8 cellular contexts compared by ENCODE assay signal in the genomic region with DNA sequence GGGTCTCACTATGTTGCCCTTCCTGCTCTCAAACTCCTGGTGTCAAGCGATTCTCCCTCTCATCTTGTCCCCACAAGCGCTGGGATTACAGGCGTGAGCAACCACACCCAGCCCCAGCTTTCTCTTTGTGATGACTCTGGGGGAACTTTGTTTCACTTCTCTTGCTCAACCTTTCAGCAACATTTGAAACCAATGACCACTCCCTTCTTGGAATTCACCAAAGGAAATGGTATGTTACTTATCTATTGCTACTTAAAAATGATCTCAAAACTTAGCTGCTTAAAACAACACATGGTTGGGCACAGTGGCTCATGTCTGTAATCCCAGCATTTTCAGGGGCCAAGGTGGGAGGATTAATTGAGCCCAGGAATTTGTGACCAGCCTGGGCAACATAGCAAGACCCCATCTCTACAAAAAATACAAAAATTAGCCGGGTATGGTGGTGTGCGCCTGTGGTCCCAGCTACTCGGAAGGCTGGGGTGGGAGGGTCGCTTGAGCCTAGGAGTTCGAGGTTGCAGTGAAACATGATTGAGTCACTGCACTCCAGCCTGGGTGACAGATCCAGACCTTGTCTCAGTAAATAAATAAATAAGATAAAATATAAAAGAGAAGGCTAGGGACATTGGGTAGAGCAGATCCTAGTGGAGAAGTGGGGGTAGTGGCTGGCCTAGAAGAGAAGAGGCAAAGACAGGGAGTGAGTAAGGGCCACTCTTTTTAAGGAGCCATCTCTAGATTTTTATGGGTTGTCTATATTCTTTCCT. TPM values are rescaled to one million over a fixed set of nuclear protein-coding genes. Genes with fewer than 3 reads are reported as not detected.
DNase-seq lines count a peak whose midpoint lies in the region; ATAC-seq and TF ChIP-seq lines count a peak whose summit lies in the region.

No MANE protein-coding gene starts in this region.

- TF ChIP-seq CTCF in AG10803 (conservative IDR thresholded peaks at IDR 0.05; ENCODE audit: low read length) (no peak), left lung (IDR thresholded peaks at IDR 0.05) (no peak)
- TF ChIP-seq CTCF in CD4-positive, alpha-beta T cell (IDR thresholded peaks at IDR 0.05): no peak

- CTCF ChIA-PET in CD4-positive, alpha-beta T cell (lab: Charles Lee): interaction anchor here (1.1 to 1.3 kb wide), 2 partner anchors 186 to 269 kb away, joined by 3 read pairs; no protein-coding TSS in a partner anchor

- peaks cover 2% of the 10 kb centered on the region for H3K36me3 Mint-ChIP-seq in activated naive CD8-positive, alpha-beta T cell treated with anti-CD3 and anti-CD28 coated beads, Interleukin-2, amount 10 ng/mL, durations not matched to agents 7 days and 5 days
- H3K36me3 Mint-ChIP-seq in CD4-positive, alpha-beta T cell (ENCODE audit: low read depth): no peaks in the 10 kb centered on the region

- no peaks in the 10 kb centered on the region for H3K27me3 Mint-ChIP-seq in activated naive CD8-positive, alpha-beta T cell treated with anti-CD3 and anti-CD28 coated beads, Interleukin-2, amount 10 ng/mL, durations not matched to agents 7 days and 5 days
- no peaks in the 10 kb centered on the region for H3K27me3 Mint-ChIP-seq in CD4-positive, alpha-beta T cell

- H3K27ac ChIP-seq in left lung: peak overlapping the region; percentile 63 to 96
- H3K27ac ChIP-seq in CD4-positive, alpha-beta T cell (ENCODE audit: low read depth, low read length): no peak overlapping the region

- no peaks in the 10 kb centered on the region for H3K27me3 ChIP-seq in left lung
- no peaks in the 10 kb centered on the region for H3K27me3 ChIP-seq in CD4-positive, alpha-beta T cell (ENCODE audit: control insufficient read depth, insufficient read depth, low read length)

- intact Hi-C loops in left lung (cut with DNase I): no loop called here
- intact Hi-C loops in CD4-positive, alpha-beta T cell (cut with DNase I, micrococcal nuclease): no loop called here

- DNase-seq in AG10803 (ENCODE audit: low read depth): peak; percentile 79
- peak; percentile 57 for DNase-seq in NCI-H226
- DNase-seq in activated naive CD8-positive, alpha-beta T cell treated with anti-CD3 and anti-CD28 coated beads, Interleukin-2, amount 10 ng/mL, durations not matched to agents 7 days and 5 days: peak; percentile 56
- peak in 1 of 2 donors; percentile 55 for DNase-seq in left lung
- DNase-seq in CD4-positive, alpha-beta T cell: no peak
- DNase-seq in NCI-H146 treated with DMSO at 0.1 percent for 48 hours (lab: John Stamatoyannopoulos, UW; ENCODE audit: unreplicated experiment): no peak
- no peak for DNase-seq in ACHN
- DNase-seq in activated gamma-delta T cell treated with Interleukin-2 at 50 U/mL for 16 hours: no peak

- ATAC-seq in activated naive CD8-positive, alpha-beta T cell treated with anti-CD3 and anti-CD28 coated beads, Interleukin-2, amount 10 ng/mL, durations not matched to agents 7 days and 5 days (ENCODE audit: low read depth): peak; percentile 80
- peak; percentile 71 for ATAC-seq in left lung
- no peak for ATAC-seq in CD4-positive, alpha-beta T cell (ENCODE audit: poor library complexity)

- H3K4me3 Mint-ChIP-seq in activated naive CD8-positive, alpha-beta T cell treated with anti-CD3 and anti-CD28 coated beads, Interleukin-2, amount 10 ng/mL, durations not matched to agents 7 days and 5 days: peak overlapping the region; percentile 67
- no peak overlapping the region for H3K4me3 Mint-ChIP-seq in CD4-positive, alpha-beta T cell

- H3K4me1 Mint-ChIP-seq in activated naive CD8-positive, alpha-beta T cell treated with anti-CD3 and anti-CD28 coated beads, Interleukin-2, amount 10 ng/mL, durations not matched to agents 7 days and 5 days: peaks cover 32% of the 10 kb centered on the region
- peaks cover 6% of the 10 kb centered on the region for H3K4me1 Mint-ChIP-seq in CD4-positive, alpha-beta T cell (ENCODE audit: low read depth)

- H3K36me3 ChIP-seq in left lung: no peaks in the 10 kb centered on the region

- no peaks in the 10 kb centered on the region for H3K9me3 Mint-ChIP-seq in activated naive CD8-positive, alpha-beta T cell treated with anti-CD3 and anti-CD28 coated beads, Interleukin-2, amount 10 ng/mL, durations not matched to agents 7 days and 5 days
- H3K9me3 Mint-ChIP-seq in CD4-positive, alpha-beta T cell: no peaks in the 10 kb centered on the region

- peaks cover 4 to 57% of the 10 kb centered on the region in 2 donors for H3K4me1 ChIP-seq in left lung

- H3K9me3 ChIP-seq in left lung: no peaks in the 10 kb centered on the region
- H3K9me3 ChIP-seq in CD4-positive, alpha-beta T cell (ENCODE audit: control insufficient read depth, low read length): no peaks in the 10 kb centered on the region

- in situ Hi-C loops in ACHN (cut with HindIII; ENCODE audit: low pct_ligation_motif_present, low pct_unique_long_range_greater_than_20kb, low sequenced_read_pairs): no loop called here

- H3K27ac Mint-ChIP-seq in activated naive CD8-positive, alpha-beta T cell treated with anti-CD3 and anti-CD28 coated beads, Interleukin-2, amount 10 ng/mL, durations not matched to agents 7 days and 5 days: peak overlapping the region; percentile 93
- H3K27ac Mint-ChIP-seq in CD4-positive, alpha-beta T cell: no peak overlapping the region

- POLR2A ChIA-PET in activated naive CD8-positive, alpha-beta T cell treated with anti-CD3 and anti-CD28 coated beads, Interleukin-2, amount 10 ng/mL, durations not matched to agents 7 days and 5 days (lab: Charles Lee): interaction anchor here (0.9 to 8.2 kb wide), 12 partner anchors 9 to 223 kb away, joined by 3 to 86 read pairs (median 8); partner anchors contain the start of genes CNBP, COPG1 and RAB43
- POLR2A ChIA-PET in CD4-positive, alpha-beta T cell (lab: Charles Lee): no interaction called here

- no peak overlapping the region for H3K4me3 ChIP-seq in AG10803 (ENCODE audit: low read length)
- H3K4me3 ChIP-seq in left lung: no peak overlapping the region

RNA-seq across cellular contexts. Expression of gene COPG1, which starts 10.3 kb away (rescaled TPM):
- 100 to 1,000 TPM; 131 to 138 TPM for total RNA-seq in activated naive CD8-positive, alpha-beta T cell treated with anti-CD3 and anti-CD28 coated beads, Interleukin-2, amount 10 ng/mL, durations not matched to agents 7 days and 5 days
- total RNA-seq in left lung: 100 to 1,000 TPM; 211 to 231 TPM
- total RNA-seq in CD4-positive, alpha-beta T cell: 10 to 100 TPM; 77.7 to 79.3 TPM

RNA-seq across cellular contexts. Expression of gene HMCES, which starts 39.5 kb away (rescaled TPM):
- total RNA-seq in activated naive CD8-positive, alpha-beta T cell treated with anti-CD3 and anti-CD28 coated beads, Interleukin-2, amount 10 ng/mL, durations not matched to agents 7 days and 5 days: 10 to 100 TPM; 59.7 to 60.8 TPM
- total RNA-seq in left lung: 10 to 100 TPM; 32.9 to 34.9 TPM
- total RNA-seq in CD4-positive, alpha-beta T cell: 10 to 100 TPM; 63.5 to 64.0 TPM

RNA-seq across cellular contexts. Expression of gene CNBP, which starts 55.4 kb away (rescaled TPM):
- total RNA-seq in activated naive CD8-positive, alpha-beta T cell treated with anti-CD3 and anti-CD28 coated beads, Interleukin-2, amount 10 ng/mL, durations not matched to agents 7 days and 5 days: 100 to 1,000 TPM; 309 to 312 TPM
- total RNA-seq in left lung: 100 to 1,000 TPM; 221 to 319 TPM
- total RNA-seq in CD4-positive, alpha-beta T cell: 100 to 1,000 TPM; 260 to 267 TPM

Comparison
In these comparisons a context has a peak if more than half of its experiments do, and no peak if none do; other contexts are left out.
1. DNase-seq: peak in AG10803 (single experiment), NCI-H226 (single experiment) and activated naive CD8-positive, alpha-beta T cell treated with anti-CD3 and anti-CD28 coated beads, Interleukin-2, amount 10 ng/mL, durations not matched to agents 7 days and 5 days (single experiment); none in CD4-positive, alpha-beta T cell (0 of 10), NCI-H146 treated with DMSO at 0.1 percent for 48 hours (single experiment), ACHN (single experiment) and activated gamma-delta T cell treated with Interleukin-2 at 50 U/mL for 16 hours (single experiment).